ENCODE assay signal across 8 cellular contexts in the genomic region with DNA sequence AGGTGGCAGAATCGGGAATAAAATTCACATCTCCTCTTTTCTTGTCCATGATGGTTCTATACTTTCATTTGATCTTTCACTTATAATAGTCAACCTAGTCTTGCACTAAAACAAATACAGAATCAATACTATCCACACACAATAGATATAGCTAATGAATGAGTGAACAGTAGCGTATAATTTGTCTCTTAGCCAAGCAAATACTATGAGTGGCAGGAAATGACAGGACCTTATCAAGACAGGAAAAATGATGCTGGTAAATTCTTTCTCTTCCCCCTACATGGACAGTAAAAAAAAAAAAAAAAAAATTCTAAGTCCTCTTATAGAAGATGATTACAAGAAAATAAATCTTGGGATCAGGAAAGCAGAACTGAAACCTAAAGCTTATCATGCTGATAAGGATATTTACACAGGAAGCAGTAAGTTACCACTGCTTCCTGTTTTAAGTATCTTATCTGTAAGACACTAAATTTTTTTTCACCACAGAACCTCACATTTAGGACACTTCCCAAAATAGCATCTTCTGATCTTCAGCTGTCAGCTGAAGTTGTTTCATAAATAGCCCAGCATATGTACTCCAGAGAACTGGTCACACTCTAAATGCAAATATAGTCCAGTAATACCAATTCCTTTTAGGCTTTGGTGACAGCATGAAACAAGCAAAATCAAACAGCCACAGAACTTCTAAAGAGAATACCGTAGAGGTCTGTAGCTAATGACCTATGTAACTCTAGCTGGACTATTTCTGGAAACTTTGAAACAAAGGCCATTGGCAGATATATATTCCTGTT. TPM values are rescaled to one million over a fixed set of nuclear protein-coding genes. Genes with fewer than 3 reads are reported as not detected.
DNase-seq lines count a peak whose midpoint lies in the region; ATAC-seq and TF ChIP-seq lines count a peak whose summit lies in the region.

No MANE protein-coding gene starts in this region.

- 54 to 56% methylated on average over 3 of the region's 3 CpGs for WGBS in lower leg skin, 2 donors

- TF ChIP-seq CTCF in GM10248 (IDR thresholded peaks at IDR 0.05; ENCODE audit: control extremely low read depth, extremely low read depth, low read depth, missing control alignments) (no peak), mucosa of descending colon (IDR thresholded peaks at IDR 0.05) (no peak), lower leg skin (IDR thresholded peaks at IDR 0.05) (no peak)

- H3K36me3 Mint-ChIP-seq in activated naive CD8-positive, alpha-beta T cell treated with anti-CD3 and anti-CD28 coated beads, Interleukin-2, amount 10 ng/mL, durations not matched to agents 7 days and 5 days, result peaks cover 39% of the 10 kb centered on the region

- CTCF ChIA-PET in GM10248 (lab: Yijun Ruan, JAX), result interaction anchor here (0.7 to 1.8 kb wide), 7 partner anchors 9 to 213 kb away, joined by 3 to 6 read pairs (median 4); a partner anchor contains a TSS

- H3K4me1 Mint-ChIP-seq in activated naive CD8-positive, alpha-beta T cell treated with anti-CD3 and anti-CD28 coated beads, Interleukin-2, amount 10 ng/mL, durations not matched to agents 7 days and 5 days, result peaks cover 29% of the 10 kb centered on the region

- TF ChIP-seq POLR2A in lower leg skin (IDR thresholded peaks at IDR 0.05), result no peak

- no peaks in the 10 kb centered on the region for H3K27me3 Mint-ChIP-seq in activated naive CD8-positive, alpha-beta T cell treated with anti-CD3 and anti-CD28 coated beads, Interleukin-2, amount 10 ng/mL, durations not matched to agents 7 days and 5 days

- ATAC-seq in GM21526 (IDR thresholded peaks at IDR 0.05; ENCODE audit: low FRiP score, unreplicated experiment) (peak; percentile 98), mucosa of descending colon (peak; percentile 73)
- peak; percentile 83 for ATAC-seq in activated naive CD8-positive, alpha-beta T cell treated with anti-CD3 and anti-CD28 coated beads, Interleukin-2, amount 10 ng/mL, durations not matched to agents 7 days and 5 days (ENCODE audit: low read depth)

- H3K4me3 ChIP-seq in mucosa of descending colon (no peak overlapping the region), lower leg skin (ENCODE audit: low read depth, poor library complexity, severe bottlenecking) (no peak overlapping the region)

- no peaks in the 10 kb centered on the region for H3K36me3 ChIP-seq in mucosa of descending colon (ENCODE audit: low read depth)

- H3K9me3 ChIP-seq in mucosa of descending colon, result no peaks in the 10 kb centered on the region

- H3K4me1 ChIP-seq in mucosa of descending colon (ENCODE audit: low read depth), result peaks cover 33% of the 10 kb centered on the region

- peaks cover 18% of the 10 kb centered on the region for H3K9me3 Mint-ChIP-seq in activated naive CD8-positive, alpha-beta T cell treated with anti-CD3 and anti-CD28 coated beads, Interleukin-2, amount 10 ng/mL, durations not matched to agents 7 days and 5 days

- intact Hi-C loops in mucosa of descending colon (cut with DNase I, micrococcal nuclease) (no loop called here), lower leg skin (cut with DNase I; ENCODE audit: low total_unique reads) (no loop called here)

- DNase-seq in GM10248 (ENCODE audit: extremely low spot score), result peak; percentile 49
- peak; percentile 37 for DNase-seq in HT1080 (ENCODE audit: low read depth)
- DNase-seq in activated naive CD8-positive, alpha-beta T cell treated with anti-CD3 and anti-CD28 coated beads, Interleukin-2, amount 10 ng/mL, durations not matched to agents 7 days and 5 days, result no peak
- no peak for DNase-seq in mucosa of descending colon
- no peak for DNase-seq in lower leg skin (ENCODE audit: low spot score in 2 of 2)
- DNase-seq in retina, result no peak
- DNase-seq in stimulated activated CD4-positive, alpha-beta T cell treated with anti-CD3 and anti-CD28 coated beads, Interleukin-4, amount 100 ng/mL, for 1 hour, result no peak

- peak overlapping the region; percentile 76 for H3K4me3 Mint-ChIP-seq in activated naive CD8-positive, alpha-beta T cell treated with anti-CD3 and anti-CD28 coated beads, Interleukin-2, amount 10 ng/mL, durations not matched to agents 7 days and 5 days

- H3K27ac Mint-ChIP-seq in activated naive CD8-positive, alpha-beta T cell treated with anti-CD3 and anti-CD28 coated beads, Interleukin-2, amount 10 ng/mL, durations not matched to agents 7 days and 5 days, result peak overlapping the region; percentile 78

- POLR2A ChIA-PET in GM10248 (lab: Yijun Ruan, JAX), result interaction anchor here (0.7 kb wide), 1 partner anchor 253 kb away, joined by 3 read pairs; no protein-coding TSS in a partner anchor
- POLR2A ChIA-PET in activated naive CD8-positive, alpha-beta T cell treated with anti-CD3 and anti-CD28 coated beads, Interleukin-2, amount 10 ng/mL, durations not matched to agents 7 days and 5 days (lab: Charles Lee), result interaction anchor here (0.7 to 3.6 kb wide), 6 partner anchors 12 to 82 kb away, joined by 3 to 28 read pairs (median 12); a partner anchor contains a TSS

RNA-seq across cellular contexts. Expression of a gene that starts 27.0 kb away (rescaled TPM):
- total RNA-seq in HT1080 (2014; rRNA removed; shearing (Covaris generic)), result 22.8 and 29.9 TPM in 2 replicates
- 8.6 and 10.7 TPM in 2 replicates for polyA plus RNA-seq in HT1080 (2015; cell fraction: cytosol; rRNA removed)
- polyA plus RNA-seq in HT1080 (2015; cell fraction: nucleus; rRNA removed), result 11.6 and 12.5 TPM in 2 replicates
- 1 to 10 TPM; 6.5 to 8.0 TPM for total RNA-seq in activated naive CD8-positive, alpha-beta T cell treated with anti-CD3 and anti-CD28 coated beads, Interleukin-2, amount 10 ng/mL, durations not matched to agents 7 days and 5 days
- total RNA-seq in mucosa of descending colon, result 10 to 100 TPM in 2 of 3 donors, 1 to 10 TPM in 1; 8.1 to 29.0 (median 13.5) TPM
- total RNA-seq in lower leg skin, result 10 to 100 TPM; 16.9 to 55.0 (median 25.4) TPM

Comparison
In these comparisons a context has a peak if more than half of its experiments do, and no peak if none do; other contexts are left out.
1. DNase-seq: peak in GM10248 (single experiment) and HT1080 (single experiment); none in activated naive CD8-positive, alpha-beta T cell treated with anti-CD3 and anti-CD28 coated beads, Interleukin-2, amount 10 ng/mL, durations not matched to agents 7 days and 5 days (single experiment), mucosa of descending colon (0 of 3), lower leg skin (0 of 2), retina (single experiment) and stimulated activated CD4-positive, alpha-beta T cell treated with anti-CD3 and anti-CD28 coated beads, Interleukin-4, amount 100 ng/mL, for 1 hour (single experiment).
2. Peak in every context shown above with its lines, with median percentiles within 50 percentile points of each other: ATAC-seq.